In genomic region chr5:6731465-6732237, GRCh38 we compare ENCODE assay signal across 10 cellular contexts. TPM values are rescaled to one million over a fixed set of nuclear protein-coding genes. Genes with fewer than 3 reads are reported as not detected.
A peak's percentile ranks its signal among the peaks of the same experiment; 100 is the strongest.
DNase-seq lines count a peak whose midpoint lies in the region; ATAC-seq, FAIRE-seq and TF ChIP-seq lines count a peak whose summit lies in the region.
"Had no signal": no experiment of that assay in that cellular context is flagged by ENCODE, and none has a peak within 500 bp of the region (broad histone marks: within the 10 kb centered on the region; RNA-seq: fewer than 3 reads in every experiment).

No MANE protein-coding gene starts in this region.

- H3K4me1 Mint-ChIP-seq in activated CD8-positive, alpha-beta T cell treated with anti-CD3 and anti-CD28 coated beads for 36 hours (ENCODE audit: low read depth): peaks cover 89% of the 10 kb centered on the region
- H3K4me1 Mint-ChIP-seq in activated CD8-positive, alpha-beta T cell treated with anti-CD3 and anti-CD28 coated beads, Interleukin-2, amount 10 ng/mL, durations not matched to agents 7 days and 5 days (ENCODE audit: low read depth): peaks cover 88% of the 10 kb centered on the region
- H3K4me1 Mint-ChIP-seq in activated naive CD8-positive, alpha-beta T cell treated with anti-CD3 and anti-CD28 coated beads, Interleukin-2, amount 50 U/mL, for 24 hours: peaks cover 89% of the 10 kb centered on the region
- peaks cover 91% of the 10 kb centered on the region for H3K4me1 Mint-ChIP-seq in stimulated activated memory B cell treated with anti-CD40 and anti-IgM and Interleukin-4, amounts not matched to agents 10 μg/mL and 1 μg/mL and 100 μg/mL, for 72 hours

- H3K4me3 ChIP-seq in kidney (ENCODE audit: low read length in 2 of 2): no peak overlapping the region

- peak overlapping the region; percentile 57 for H3K27ac Mint-ChIP-seq in activated CD8-positive, alpha-beta T cell treated with anti-CD3 and anti-CD28 coated beads for 36 hours
- no peak overlapping the region for H3K27ac Mint-ChIP-seq in activated CD8-positive, alpha-beta T cell treated with anti-CD3 and anti-CD28 coated beads, Interleukin-2, amount 10 ng/mL, durations not matched to agents 7 days and 5 days
- peak overlapping the region; percentile 18 for H3K27ac Mint-ChIP-seq in activated naive CD8-positive, alpha-beta T cell treated with anti-CD3 and anti-CD28 coated beads, Interleukin-2, amount 50 U/mL, for 24 hours
- peak overlapping the region; percentile 73 for H3K27ac Mint-ChIP-seq in stimulated activated memory B cell treated with anti-CD40 and anti-IgM and Interleukin-4, amounts not matched to agents 10 μg/mL and 1 μg/mL and 100 μg/mL, for 72 hours

- no peak for FAIRE-seq in kidney (lab: Jason Lieb, UNC)

- peaks cover 50% of the 10 kb centered on the region for H3K36me3 Mint-ChIP-seq in activated CD8-positive, alpha-beta T cell treated with anti-CD3 and anti-CD28 coated beads for 36 hours (ENCODE audit: low read depth)
- H3K36me3 Mint-ChIP-seq in activated CD8-positive, alpha-beta T cell treated with anti-CD3 and anti-CD28 coated beads, Interleukin-2, amount 10 ng/mL, durations not matched to agents 7 days and 5 days (ENCODE audit: low read depth): peaks cover 39% of the 10 kb centered on the region
- peaks cover 24% of the 10 kb centered on the region for H3K36me3 Mint-ChIP-seq in activated naive CD8-positive, alpha-beta T cell treated with anti-CD3 and anti-CD28 coated beads, Interleukin-2, amount 50 U/mL, for 24 hours (ENCODE audit: low read depth)
- H3K36me3 Mint-ChIP-seq in stimulated activated memory B cell treated with anti-CD40 and anti-IgM and Interleukin-4, amounts not matched to agents 10 μg/mL and 1 μg/mL and 100 μg/mL, for 72 hours: peaks cover 51% of the 10 kb centered on the region

- peaks cover 0 to under 1% of the 10 kb centered on the region in 2 donors for H3K36me3 ChIP-seq in kidney (ENCODE audit: control insufficient read depth in 1 of 2, insufficient read depth in 2 of 2, low read length in 2 of 2)

- peaks cover 27 to 37% of the 10 kb centered on the region in 2 donors for H3K4me1 ChIP-seq in kidney (ENCODE audit: control insufficient read depth in 1 of 2, insufficient read depth in 1 of 2, low read depth in 1 of 2, low read length in 2 of 2)

- no peaks in the 10 kb centered on the region for H3K9me3 Mint-ChIP-seq in activated CD8-positive, alpha-beta T cell treated with anti-CD3 and anti-CD28 coated beads for 36 hours
- no peaks in the 10 kb centered on the region for H3K9me3 Mint-ChIP-seq in activated CD8-positive, alpha-beta T cell treated with anti-CD3 and anti-CD28 coated beads, Interleukin-2, amount 10 ng/mL, durations not matched to agents 7 days and 5 days (ENCODE audit: insufficient read depth)
- H3K9me3 Mint-ChIP-seq in activated naive CD8-positive, alpha-beta T cell treated with anti-CD3 and anti-CD28 coated beads, Interleukin-2, amount 50 U/mL, for 24 hours: no peaks in the 10 kb centered on the region
- no peaks in the 10 kb centered on the region for H3K9me3 Mint-ChIP-seq in stimulated activated memory B cell treated with anti-CD40 and anti-IgM and Interleukin-4, amounts not matched to agents 10 μg/mL and 1 μg/mL and 100 μg/mL, for 72 hours

- no peak overlapping the region for H3K4me3 Mint-ChIP-seq in activated CD8-positive, alpha-beta T cell treated with anti-CD3 and anti-CD28 coated beads for 36 hours
- no peak overlapping the region for H3K4me3 Mint-ChIP-seq in activated CD8-positive, alpha-beta T cell treated with anti-CD3 and anti-CD28 coated beads, Interleukin-2, amount 10 ng/mL, durations not matched to agents 7 days and 5 days
- no peak overlapping the region for H3K4me3 Mint-ChIP-seq in activated naive CD8-positive, alpha-beta T cell treated with anti-CD3 and anti-CD28 coated beads, Interleukin-2, amount 50 U/mL, for 24 hours
- peak overlapping the region; percentile 1 for H3K4me3 Mint-ChIP-seq in stimulated activated memory B cell treated with anti-CD40 and anti-IgM and Interleukin-4, amounts not matched to agents 10 μg/mL and 1 μg/mL and 100 μg/mL, for 72 hours

- no peak for TF ChIP-seq CTCF in activated CD8-positive, alpha-beta T cell treated with anti-CD3 and anti-CD28 coated beads for 36 hours (IDR thresholded peaks at IDR 0.05)
- TF ChIP-seq CTCF in kidney (IDR thresholded peaks at IDR 0.05; ENCODE audit: borderline replicate concordance, extremely low read depth, insufficient read depth): no peak

- no peak for DNase-seq in activated CD8-positive, alpha-beta T cell treated with anti-CD3 and anti-CD28 coated beads for 36 hours
- DNase-seq in activated CD8-positive, alpha-beta T cell treated with anti-CD3 and anti-CD28 coated beads, Interleukin-2, amount 10 ng/mL, durations not matched to agents 7 days and 5 days: no peak
- DNase-seq in activated naive CD8-positive, alpha-beta T cell treated with anti-CD3 and anti-CD28 coated beads, Interleukin-2, amount 50 U/mL, for 24 hours: no peak
- no peak for DNase-seq in kidney
- DNase-seq in NCI-H82 treated with DMSO at 0.1 percent for 48 hours (lab: John Stamatoyannopoulos, UW; ENCODE audit: unreplicated experiment): no peak
- no peak for DNase-seq in NCI-H1694 treated with DMSO at 0.1 percent for 48 hours (lab: John Stamatoyannopoulos, UW)
- DNase-seq in SHP77 treated with DMSO at 0.1 percent for 48 hours (lab: John Stamatoyannopoulos, UW): no peak
- DNase-seq: ACHN; activated CD8-positive, alpha-beta memory T cell treated with anti-CD3 and anti-CD28 coated beads, Interleukin-2, amount 50 U/mL, for 48 hours had no signal

- intact Hi-C loops in activated CD8-positive, alpha-beta T cell treated with anti-CD3 and anti-CD28 coated beads for 36 hours (cut with micrococcal nuclease): no loop called here
- intact Hi-C loops in kidney (cut with DNase I): no loop called here

- no peak for ATAC-seq in activated CD8-positive, alpha-beta T cell treated with anti-CD3 and anti-CD28 coated beads for 36 hours
- ATAC-seq in activated CD8-positive, alpha-beta T cell treated with anti-CD3 and anti-CD28 coated beads, Interleukin-2, amount 10 ng/mL, durations not matched to agents 7 days and 5 days: no peak
- peak; percentile 21 for ATAC-seq in activated naive CD8-positive, alpha-beta T cell treated with anti-CD3 and anti-CD28 coated beads, Interleukin-2, amount 50 U/mL, for 24 hours
- ATAC-seq in stimulated activated memory B cell treated with anti-CD40 and anti-IgM and Interleukin-4, amounts not matched to agents 10 μg/mL and 1 μg/mL and 100 μg/mL, for 72 hours: peak; percentile 45

- CTCF ChIA-PET in activated CD8-positive, alpha-beta T cell treated with anti-CD3 and anti-CD28 coated beads for 36 hours (lab: Charles Lee): interaction anchor here (2.2 kb wide), 1 partner anchor 13 kb away, joined by 9 read pairs; no protein-coding TSS in a partner anchor
- CTCF ChIA-PET in activated CD8-positive, alpha-beta T cell treated with anti-CD3 and anti-CD28 coated beads, Interleukin-2, amount 10 ng/mL, durations not matched to agents 7 days and 5 days (lab: Charles Lee): interaction anchor here (1.6 kb wide), 1 partner anchor 13 kb away, joined by 9 read pairs; no protein-coding TSS in a partner anchor

- peak overlapping the region; percentile 4 to 71 for H3K27ac ChIP-seq in kidney (ENCODE audit: low read depth in 2 of 2, low read length in 2 of 2)

- H3K9me3 ChIP-seq in kidney (ENCODE audit: control insufficient read depth in 1 of 2, low read length in 2 of 2): no peaks in the 10 kb centered on the region

- H3K9ac ChIP-seq in kidney (ENCODE audit: low read length in 2 of 2): no peak overlapping the region

- H3K27me3 Mint-ChIP-seq in activated CD8-positive, alpha-beta T cell treated with anti-CD3 and anti-CD28 coated beads for 36 hours: no peaks in the 10 kb centered on the region
- no peaks in the 10 kb centered on the region for H3K27me3 Mint-ChIP-seq in activated CD8-positive, alpha-beta T cell treated with anti-CD3 and anti-CD28 coated beads, Interleukin-2, amount 10 ng/mL, durations not matched to agents 7 days and 5 days (ENCODE audit: low read depth)
- H3K27me3 Mint-ChIP-seq in activated naive CD8-positive, alpha-beta T cell treated with anti-CD3 and anti-CD28 coated beads, Interleukin-2, amount 50 U/mL, for 24 hours: no peaks in the 10 kb centered on the region
- no peaks in the 10 kb centered on the region for H3K27me3 Mint-ChIP-seq in stimulated activated memory B cell treated with anti-CD40 and anti-IgM and Interleukin-4, amounts not matched to agents 10 μg/mL and 1 μg/mL and 100 μg/mL, for 72 hours

- POLR2A ChIA-PET in activated CD8-positive, alpha-beta T cell treated with anti-CD3 and anti-CD28 coated beads for 36 hours (lab: Charles Lee): interaction anchor here (0.7 kb wide), 1 partner anchor 9 kb away, joined by 3 read pairs; no protein-coding TSS in a partner anchor
- POLR2A ChIA-PET in activated CD8-positive, alpha-beta T cell treated with anti-CD3 and anti-CD28 coated beads, Interleukin-2, amount 10 ng/mL, durations not matched to agents 7 days and 5 days (lab: Charles Lee): no interaction called here

RNA-seq across cellular contexts. Expression of gene TENT4A, which starts 18.4 kb away (rescaled TPM):
- 10 to 100 TPM; 50.6 to 51.9 TPM for total RNA-seq in activated CD8-positive, alpha-beta T cell treated with anti-CD3 and anti-CD28 coated beads for 36 hours
- 10 to 100 TPM; 43.1 to 45.5 TPM for total RNA-seq in activated CD8-positive, alpha-beta T cell treated with anti-CD3 and anti-CD28 coated beads, Interleukin-2, amount 10 ng/mL, durations not matched to agents 7 days and 5 days
- total RNA-seq in kidney: 22.8 TPM
- 4.8 TPM for polyA plus RNA-seq in kidney (ENCODE audit: insufficient read depth, low read depth, low replicate concordance)

Comparison
In these comparisons a context has a peak if more than half of its experiments do, and no peak if none do; other contexts are left out.
1. ATAC-seq: peak in activated naive CD8-positive, alpha-beta T cell treated with anti-CD3 and anti-CD28 coated beads, Interleukin-2, amount 50 U/mL, for 24 hours (single experiment) and stimulated activated memory B cell treated with anti-CD40 and anti-IgM and Interleukin-4, amounts not matched to agents 10 μg/mL and 1 μg/mL and 100 μg/mL, for 72 hours (single experiment); none in activated CD8-positive, alpha-beta T cell treated with anti-CD3 and anti-CD28 coated beads for 36 hours (single experiment) and activated CD8-positive, alpha-beta T cell treated with anti-CD3 and anti-CD28 coated beads, Interleukin-2, amount 10 ng/mL, durations not matched to agents 7 days and 5 days (single experiment).